ENCODE assay signal across 14 cellular contexts in genomic region chr1:176033879-176034278, GRCh38.
DNase-seq lines count a peak whose midpoint lies in the region; FAIRE-seq and TF ChIP-seq lines count a peak whose summit lies in the region.
"Had no signal": no experiment of that assay in that cellular context is flagged by ENCODE, and none has a peak within 500 bp of the region (broad histone marks: within the 10 kb centered on the region; RNA-seq: fewer than 3 reads in every experiment).

No MANE protein-coding gene starts in this region.

- no peak for TF ChIP-seq POLR2A in GM12891 (IDR thresholded peaks at IDR 0.05; ENCODE audit: low read depth, low read length)

- H3K27ac ChIP-seq in epithelial cell of prostate, result peak overlapping the region; percentile 35
- H3K27ac ChIP-seq: right atrium auricular region had no signal

- peak; percentile 42 for DNase-seq in EH (ENCODE audit: low read depth)
- peak; percentile 17 for DNase-seq in NCI-H1092 treated with DMSO at 0.1 percent for 48 hours (lab: John Stamatoyannopoulos, UW)
- no peak for DNase-seq in epithelial cell of prostate (ENCODE audit: low read depth, low spot score)
- peak; percentile 17 for DNase-seq in myocyte (ENCODE audit: low read depth)
- DNase-seq in midbrain (lab: John Stamatoyannopoulos, UW), result no peak
- no peak for DNase-seq in cortex of kidney (lab: John Stamatoyannopoulos, UW)
- DNase-seq in GM12891 (ENCODE audit: insufficient read length, low spot score), result no peak
- no peak for DNase-seq in HK-2 (ENCODE audit: unreplicated experiment)
- DNase-seq: CD4-positive, CD25-positive, alpha-beta regulatory T cell; naive thymus-derived CD8-positive, alpha-beta T cell; NCI-H1048; stimulated activated CD4-positive, alpha-beta T cell treated with anti-CD3 and anti-CD28 coated beads, Interleukin-4, amount 100 ng/mL, for 4 hours had no signal

- FAIRE-seq in GM12891 (lab: Jason Lieb, UNC), result no peak
- FAIRE-seq: urothelium cell line had no signal

TF ChIP-seq in GM12891, 5 proteins besides CTCF, POLR2A, EP300 and RAD21:
- no peak for TF ChIP-seq SPI1 (IDR thresholded peaks at IDR 0.05; ENCODE audit: low read depth, low read length)
- TF ChIP-seq PAX5 (IDR thresholded peaks at IDR 0.05; ENCODE audit: insufficient read depth, low read length, severe bottlenecking), result no peak
- no peak for TF ChIP-seq POLR2AphosphoS5 (IDR thresholded peaks at IDR 0.05; ENCODE audit: low read depth, low read length)
- no peak for TF ChIP-seq POU2F2 (IDR thresholded peaks at IDR 0.05; ENCODE audit: low read depth, low read length)
- TF ChIP-seq TAF1 (IDR thresholded peaks at IDR 0.05; ENCODE audit: low read depth, low read length), result no peak

Comparison
In these comparisons a context has a peak if more than half of its experiments do, and no peak if none do; other contexts are left out.
1. DNase-seq: peak in EH (single experiment), NCI-H1092 treated with DMSO at 0.1 percent for 48 hours (single experiment) and myocyte (single experiment); none in epithelial cell of prostate (single experiment), midbrain (single experiment), cortex of kidney (single experiment), GM12891 (single experiment) and HK-2 (single experiment).